Comparison of ENCODE assay signal across 20 cellular contexts in the genomic region with DNA sequence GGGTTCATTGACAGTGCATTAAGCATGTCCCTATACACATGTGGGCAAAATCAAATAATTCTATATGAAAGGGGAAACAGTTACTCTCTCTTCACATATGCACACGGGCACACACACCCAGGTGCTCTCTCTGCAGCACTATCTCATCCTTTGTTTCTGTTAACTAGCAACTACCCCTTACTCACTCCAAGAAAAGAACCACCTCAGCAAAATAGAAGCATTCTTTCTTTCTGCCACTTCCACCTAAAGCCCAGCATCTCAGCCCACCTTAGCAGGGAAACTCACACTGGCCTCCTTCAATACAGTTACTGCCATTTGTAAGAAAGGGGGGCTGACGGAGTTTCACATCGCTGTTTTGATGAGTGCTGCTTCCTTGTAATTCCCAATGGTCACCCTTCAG.
A peak's percentile ranks its signal among the peaks of the same experiment; 100 is the strongest.
DNase-seq lines count a peak whose midpoint lies in the region; ATAC-seq, FAIRE-seq and TF ChIP-seq lines count a peak whose summit lies in the region.
"Had no signal": no experiment of that assay in that cellular context is flagged by ENCODE, and none has a peak within 500 bp of the region (broad histone marks: within the 10 kb centered on the region; RNA-seq: fewer than 3 reads in every experiment).

No MANE protein-coding gene starts in this region.

- H3K4me1 Mint-ChIP-seq in stimulated activated effector memory CD8-positive, alpha-beta T cell treated with anti-CD3 and anti-CD28 coated beads, Interleukin-12 subunit alpha, Interleukin-12 subunit beta, amount 100 ng/mL, for 72 hours, result peaks cover 68% of the 10 kb centered on the region
- H3K4me1 Mint-ChIP-seq: IgD-negative memory B cell had no signal

- TF ChIP-seq POLR2A in K562 (conservative IDR thresholded peaks at IDR 0.05) (no peak), tibial nerve (IDR thresholded peaks at IDR 0.05) (no peak)

- no peak for ATAC-seq in K562
- no peak for ATAC-seq in stimulated activated effector memory CD8-positive, alpha-beta T cell treated with anti-CD3 and anti-CD28 coated beads, Interleukin-12 subunit alpha, Interleukin-12 subunit beta, amount 100 ng/mL, for 72 hours

- H3K27ac Mint-ChIP-seq in stimulated activated effector memory CD8-positive, alpha-beta T cell treated with anti-CD3 and anti-CD28 coated beads, Interleukin-12 subunit alpha, Interleukin-12 subunit beta, amount 100 ng/mL, for 72 hours, result peak overlapping the region; percentile 2
- H3K27ac Mint-ChIP-seq: CD4-positive, alpha-beta T cell; IgD-negative memory B cell had no signal

- DNase-seq in activated CD8-positive, alpha-beta memory T cell treated with anti-CD3 and anti-CD28 coated beads for 24 hours, result peak; percentile 28
- DNase-seq in activated CD8-positive, alpha-beta memory T cell treated with anti-CD3 and anti-CD28 coated beads, Interleukin-2, amount 50 U/mL, for 4 hours, result no peak
- DNase-seq in K562 (ENCODE audit: extremely low read depth in 1 of 4, low spot score in 3 of 4) (no peak), GM13977 (ENCODE audit: low spot score) (no peak), epidermal melanocyte (ENCODE audit: insufficient read length, low spot score) (no peak), tibial nerve (ENCODE audit: low spot score in 2 of 2) (no peak)
- DNase-seq in stimulated activated effector memory CD8-positive, alpha-beta T cell treated with anti-CD3 and anti-CD28 coated beads, Interleukin-12 subunit alpha, Interleukin-12 subunit beta, amount 100 ng/mL, for 72 hours (ENCODE audit: low spot score in 2 of 2), result no peak
- DNase-seq: AML-193; C1 segment of cervical spinal cord; Calu3; CD4-positive, alpha-beta T cell; DMS153; DMS79 treated with DMSO at 0.1 percent for 48 hours; GF-D8; GM23248; H7 had no signal

- peaks cover 31% of the 10 kb centered on the region for H3K36me3 Mint-ChIP-seq in stimulated activated effector memory CD8-positive, alpha-beta T cell treated with anti-CD3 and anti-CD28 coated beads, Interleukin-12 subunit alpha, Interleukin-12 subunit beta, amount 100 ng/mL, for 72 hours

- no peak for TF ChIP-seq EP300 in K562 (IDR thresholded peaks at IDR 0.05; ENCODE audit: low read length)
- no peak for TF ChIP-seq EP300 in tibial nerve (IDR thresholded peaks at IDR 0.05)

- H3K4me3 Mint-ChIP-seq in stimulated activated effector memory CD8-positive, alpha-beta T cell treated with anti-CD3 and anti-CD28 coated beads, Interleukin-12 subunit alpha, Interleukin-12 subunit beta, amount 100 ng/mL, for 72 hours, result no peak overlapping the region
- H3K4me3 Mint-ChIP-seq: CD4-positive, alpha-beta T cell; IgD-negative memory B cell had no signal

- H3K4me3 ChIP-seq in OCI-LY3 (ENCODE audit: low read length) (no peak overlapping the region), K562 (no peak overlapping the region), tibial nerve (no peak overlapping the region)
- H3K4me3 ChIP-seq: GM23248 had no signal

- TF ChIP-seq CTCF in OCI-LY3 (IDR thresholded peaks at IDR 0.05; ENCODE audit: low read depth, low read length) (no peak), K562 (IDR thresholded peaks at IDR 0.05 in 2 of 3, conservative IDR thresholded peaks at IDR 0.05 in 1 of 3; ENCODE audit: insufficient read depth in 2 of 3, low read depth in 1 of 3, low read length in 3 of 3) (no peak), GM13977 (IDR thresholded peaks at IDR 0.05; ENCODE audit: extremely low read depth, insufficient read depth, missing control alignments) (no peak), tibial nerve (IDR thresholded peaks at IDR 0.05) (no peak)

- no peaks in the 10 kb centered on the region for H3K9me3 Mint-ChIP-seq in stimulated activated effector memory CD8-positive, alpha-beta T cell treated with anti-CD3 and anti-CD28 coated beads, Interleukin-12 subunit alpha, Interleukin-12 subunit beta, amount 100 ng/mL, for 72 hours
- H3K9me3 Mint-ChIP-seq: CD4-positive, alpha-beta T cell had no signal

- H3K9me3 ChIP-seq in OCI-LY3 (ENCODE audit: insufficient read depth, low read length) (no peaks in the 10 kb centered on the region), K562 (replicated peaks; ENCODE audit: control insufficient read depth, insufficient read depth, low read depth, low read length) (no peaks in the 10 kb centered on the region), tibial nerve (no peaks in the 10 kb centered on the region)

- no peaks in the 10 kb centered on the region for H3K9me1 ChIP-seq in K562 (ENCODE audit: control insufficient read depth, insufficient read depth, low read length)

- no peaks in the 10 kb centered on the region for H3K79me2 ChIP-seq in OCI-LY3 (ENCODE audit: low read length)
- H3K79me2 ChIP-seq in K562 (ENCODE audit: control insufficient read depth, insufficient read depth, low read length), result no peaks in the 10 kb centered on the region

- POLR2A ChIA-PET in K562 (lab: Yijun Ruan, JAX), result no interaction called here

- H2AFZ ChIP-seq in OCI-LY3 (ENCODE audit: low read depth, low read length) (no peak overlapping the region), K562 (ENCODE audit: low read depth, low read length) (no peak overlapping the region)
- H2AFZ ChIP-seq: GM23248 had no signal

- no TSS peak for BruUV-seq in K562 (replicated peaks; lab: Mats Ljungman, UMichigan)

- intact Hi-C loops in K562 (cut with micrococcal nuclease), result no loop called here

- H3K4me1 ChIP-seq in OCI-LY3 (ENCODE audit: low read length) (peaks cover 24% of the 10 kb centered on the region), K562 (replicated peaks in 1 of 2; ENCODE audit: control insufficient read depth in 2 of 2, insufficient read depth in 2 of 2, low read length in 2 of 2) (no peaks in the 10 kb centered on the region), tibial nerve (no peaks in the 10 kb centered on the region)

- H3K9ac ChIP-seq in OCI-LY3 (ENCODE audit: low read length), result no peak overlapping the region
- H3K9ac ChIP-seq in K562 (ENCODE audit: insufficient read depth in 1 of 2, low read depth in 2 of 2, low read length in 2 of 2), result no peak overlapping the region
- H3K9ac ChIP-seq: GM23248 had no signal

- H3K27me3 ChIP-seq in OCI-LY3 (ENCODE audit: low read depth, low read length), result no peaks in the 10 kb centered on the region
- H3K27me3 ChIP-seq in K562 (ENCODE audit: control insufficient read depth in 2 of 2, insufficient read depth in 2 of 2, low read length in 2 of 2), result peaks cover 38 to 52% of the 10 kb centered on the region in 2 experiments
- H3K27me3 ChIP-seq in tibial nerve, result no peaks in the 10 kb centered on the region

- WGBS in K562 (ENCODE audit: insufficient coverage, low coverage, missing lambda C conversion rate), result 0% methylated on average over 3 of the region's 3 CpGs
- 83 to 87% methylated on average over 3 of the region's 3 CpGs for WGBS in tibial nerve, 2 donors

- no peaks in the 10 kb centered on the region for H3K36me3 ChIP-seq in OCI-LY3 (replicated peaks; ENCODE audit: low read depth, low read length)
- no peaks in the 10 kb centered on the region for H3K36me3 ChIP-seq in K562 (ENCODE audit: control insufficient read depth, insufficient read depth, low read length)
- no peaks in the 10 kb centered on the region for H3K36me3 ChIP-seq in tibial nerve

- H3K27ac ChIP-seq in OCI-LY3 (ENCODE audit: low read length) (no peak overlapping the region), K562 (ENCODE audit: extremely low read depth, low read depth, low read length) (no peak overlapping the region), tibial nerve (no peak overlapping the region)
- H3K27ac ChIP-seq: 22Rv1, GM23248 had no signal

- no peak for TF ChIP-seq RAD21 in K562 (CRISPR knock-in tag; conservative IDR thresholded peaks at IDR 0.05 in 1 of 2, IDR thresholded peaks at IDR 0.05 in 1 of 2)

- peak overlapping the region; percentile 25 for H3K4me2 ChIP-seq in OCI-LY3 (ENCODE audit: low read length)
- H3K4me2 ChIP-seq in K562 (ENCODE audit: insufficient read depth, low read length), result no peak overlapping the region

- in situ Hi-C loops in K562 (cut with MboI) (no loop called here), GM13977 (cut with MboI; ENCODE audit: low pct_unique_long_range_greater_than_20kb, low sequenced_read_pairs, unreplicated experiment) (no loop called here)

- no peak for FAIRE-seq in K562 (lab: Jason Lieb, UNC)
- FAIRE-seq: GM18507 had no signal

- H4K20me1 ChIP-seq in OCI-LY3 (ENCODE audit: insufficient read depth, low read length), result no peaks in the 10 kb centered on the region
- no peaks in the 10 kb centered on the region; the same call in 1 of the 2 replicates for H4K20me1 ChIP-seq in K562 (replicated peaks; ENCODE audit: control insufficient read depth, insufficient read depth, low read length)

- CTCF ChIA-PET in K562 (lab: Yijun Ruan, JAX; ENCODE audit: low intra/inter-chr PET ratio), result no interaction called here

TF ChIP-seq in K562, 482 proteins besides CTCF, POLR2A, EP300 and RAD21:
- peak; percentile 52 for TF ChIP-seq ZNF316 (IDR thresholded peaks at IDR 0.05)
- no peak for TF ChIP-seq PHF20 (IDR thresholded peaks at IDR 0.05; ENCODE audit: partially characterized antibody)
- TF ChIP-seq MAFG (tag; conservative IDR thresholded peaks at IDR 0.05), result peak; percentile 40
